In the genomic region with DNA sequence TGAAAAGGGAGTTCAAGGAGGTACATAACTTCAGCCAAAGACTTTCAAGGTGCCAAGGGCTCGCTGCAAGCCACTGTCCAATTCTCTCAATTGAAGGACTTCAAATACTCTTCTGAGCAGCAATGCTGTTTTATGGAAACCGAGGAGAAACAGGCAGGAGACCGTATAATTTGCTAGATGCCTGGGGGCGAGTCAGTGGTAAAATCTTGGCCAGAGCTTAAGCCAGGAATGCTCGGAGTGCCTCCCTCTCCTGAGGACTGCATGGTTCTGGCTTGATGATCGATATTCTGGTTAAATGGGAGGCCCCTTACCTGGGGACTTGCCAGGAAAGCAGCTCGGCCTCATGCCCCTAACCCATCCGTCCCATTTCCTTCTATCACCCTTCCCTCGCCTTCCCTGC, we compare ENCODE assay signal across 22 cellular contexts.
"Had no signal": no experiment of that assay in that cellular context is flagged by ENCODE, and none has a peak within 500 bp of the region (broad histone marks: within the 10 kb centered on the region; RNA-seq: fewer than 3 reads in every experiment).

No MANE protein-coding gene starts in this region.

- DNase-seq: cortex of kidney; dorsolateral prefrontal cortex; effector CD4-positive, alpha-beta T cell; hypothalamus; immature natural killer cell; left ventricle myocardium superior; lower lobe of right lung; naive thymus-derived CD8-positive, alpha-beta T cell; nephron progenitor cell; nucleus accumbens; stimulated activated CD4-positive, alpha-beta T cell treated with anti-CD3 and anti-CD28 coated beads, Interleukin-12 subunit alpha, Interleukin-12 subunit beta, amount 100 ng/mL, for 4 hours; stimulated activated CD4-positive, alpha-beta T cell treated with anti-CD3 and anti-CD28 coated beads, Interleukin-1b, Interleukin-23, amount 100 ng/mL, for 48 hours; stimulated activated CD4-positive, alpha-beta T cell treated with anti-CD3 and anti-CD28 coated beads, Interleukin-4, amount 100 ng/mL, for 1 hour; stimulated activated CD8-positive, alpha-beta memory T cell treated with anti-CD3 and anti-CD28 coated beads, Interleukin-4, amount 100 ng/mL, for 48 hours; stimulated activated naive CD4-positive, alpha-beta T cell treated with Interleukin-2 at 50 U/mL for 16 hours; upper lobe of left lung had no signal

- ATAC-seq: left ventricle myocardium superior; lower lobe of right lung; naive thymus-derived CD8-positive, alpha-beta T cell; sciatic nerve had no signal

- H3K4me2 ChIP-seq: smooth muscle cell had no signal

- H3K4me3 ChIP-seq: dorsolateral prefrontal cortex, lower lobe of right lung, prostate gland, right atrium auricular region, smooth muscle cell, thoracic aorta, tibial nerve, upper lobe of left lung had no signal

- H3K9me3 ChIP-seq: lower lobe of right lung, prostate gland, thoracic aorta, upper lobe of left lung had no signal

- H3K27me3 ChIP-seq: right atrium auricular region, tibial nerve, upper lobe of left lung had no signal

- H3K27ac ChIP-seq: dorsolateral prefrontal cortex, lower lobe of right lung, prostate gland, right atrium auricular region, thoracic aorta, tibial nerve, upper lobe of left lung had no signal

- H3K36me3 ChIP-seq: lower lobe of right lung, prostate gland, right atrium auricular region, thoracic aorta, tibial nerve, upper lobe of left lung had no signal

- H3K4me1 ChIP-seq: lower lobe of right lung, prostate gland, right atrium auricular region, tibial nerve, upper lobe of left lung had no signal
